ENCODE assay signal across 23 cellular contexts in genomic region chr5:147803941-147804717, GRCh38. TPM values are rescaled to one million over a fixed set of nuclear protein-coding genes. Genes with fewer than 3 reads are reported as not detected.
DNase-seq lines count a peak whose midpoint lies in the region; ATAC-seq and TF ChIP-seq lines count a peak whose summit lies in the region.
"Had no signal": no experiment of that assay in that cellular context is flagged by ENCODE, and none has a peak within 500 bp of the region (broad histone marks: within the 10 kb centered on the region; RNA-seq: fewer than 3 reads in every experiment).

No MANE protein-coding gene starts in this region.

- CTCF ChIA-PET in OCI-LY7 (lab: Charles Lee; ENCODE audit: unreplicated experiment) = interaction anchor here (0.8 kb wide), 1 partner anchor 21 kb away, joined by 4 read pairs; the partner anchor contains the start of gene JAKMIP2

- TF ChIP-seq CTCF in OCI-LY7 (conservative IDR thresholded peaks at IDR 0.05; ENCODE audit: low read length) (no peak), upper lobe of right lung (IDR thresholded peaks at IDR 0.05) (no peak), glutamatergic neuron (IDR thresholded peaks at IDR 0.05; ENCODE audit: partially characterized antibody, unreplicated experiment) (no peak)

- BruUV-seq in OCI-LY7 (replicated peaks; lab: Mats Ljungman, UMichigan) = no TSS peak

- H3K4me1 ChIP-seq in OCI-LY7 (ENCODE audit: insufficient read depth, low read length, poor library complexity, severe bottlenecking) = peaks cover 21% of the 10 kb centered on the region
- H3K4me1 ChIP-seq in upper lobe of right lung = peaks cover 14% of the 10 kb centered on the region
- H3K4me1 ChIP-seq: esophagus muscularis mucosa, gastroesophageal sphincter, right atrium auricular region had no signal

- H4K20me1 ChIP-seq in OCI-LY7 (ENCODE audit: insufficient read depth, low read length) = no peaks in the 10 kb centered on the region

- POLR2A ChIA-PET in OCI-LY7 (lab: Charles Lee) = interaction anchor here (0.6 to 2.1 kb wide), 5 partner anchors 13 to 49 kb away, joined by 3 to 15 read pairs (median 3); partner anchors contain the start of gene JAKMIP2

- H3K79me2 ChIP-seq in OCI-LY7 (ENCODE audit: insufficient read depth, low read depth, low read length) = no peaks in the 10 kb centered on the region

- peak overlapping the region; percentile 71 for H3K4me2 ChIP-seq in OCI-LY7 (ENCODE audit: low read length)

- DNase-seq in NCI-H1417 (lab: John Stamatoyannopoulos, UW) = peak in 2 of 3 experiments; percentile 8 to 34
- DNase-seq in NCI-H1417 treated with DMSO at 0.1 percent for 48 hours (lab: John Stamatoyannopoulos, UW) = no peak
- peak; percentile 29 for DNase-seq in OCI-LY7 (ENCODE audit: low spot score)
- peak in 1 of 2 donors; percentile 8 for DNase-seq in left colon
- no peak for DNase-seq in upper lobe of right lung
- DNase-seq in glutamatergic neuron = no peak
- no peak for DNase-seq in stimulated activated effector memory CD8-positive, alpha-beta T cell treated with anti-CD3 and anti-CD28 coated beads, Interleukin-12 subunit alpha, Interleukin-12 subunit beta, amount 100 ng/mL, for 72 hours (ENCODE audit: low spot score in 2 of 2)
- DNase-seq in activated T-cell treated with anti-CD3 and anti-CD28 coated beads for 4 hours = no peak
- DNase-seq: activated CD4-positive, CD25-positive, alpha-beta regulatory T cell treated with anti-CD3 and anti-CD28 coated beads, Interleukin-2, amount 50 U/mL, for 72 hours; activated CD8-positive, alpha-beta memory T cell treated with anti-CD3 and anti-CD28 coated beads for 24 hours; activated naive CD4-positive, alpha-beta T cell treated with anti-CD3 and anti-CD28 coated beads, Interleukin-2, amount 50 U/mL, for 16 hours; activated T-cell treated with anti-CD3 and anti-CD28 coated beads, Interleukin-2, amount 50 U/mL, for 72 hours; anterior cingulate cortex; DMS 273 treated with DMSO at 0.1 percent for 48 hours; NCI-H1930; NCI-H345; stimulated activated CD4-positive, alpha-beta T cell treated with anti-CD3 and anti-CD28 coated beads, Interleukin-12 subunit alpha, Interleukin-12 subunit beta, amount 100 ng/mL, for 4 hours; upper lobe of left lung had no signal

- no peaks in the 10 kb centered on the region for H3K9me2 ChIP-seq in OCI-LY7 (ENCODE audit: insufficient read depth, low read length)

- H3K4me3 Mint-ChIP-seq in glutamatergic neuron (ENCODE audit: unreplicated experiment) = no peak overlapping the region
- H3K4me3 Mint-ChIP-seq in stimulated activated effector memory CD8-positive, alpha-beta T cell treated with anti-CD3 and anti-CD28 coated beads, Interleukin-12 subunit alpha, Interleukin-12 subunit beta, amount 100 ng/mL, for 72 hours = no peak overlapping the region
- H3K4me3 Mint-ChIP-seq: activated T-cell treated with anti-CD3 and anti-CD28 coated beads, Interleukin-2, amount 50 U/mL, for 72 hours had no signal

- H3K27me3 ChIP-seq in upper lobe of right lung = no peaks in the 10 kb centered on the region
- H3K27me3 ChIP-seq: esophagus muscularis mucosa, gastroesophageal sphincter, right atrium auricular region, upper lobe of left lung had no signal

- H3K27me3 Mint-ChIP-seq in glutamatergic neuron (ENCODE audit: unreplicated experiment) = peaks cover 2% of the 10 kb centered on the region

- H3K9me3 ChIP-seq in OCI-LY7 (ENCODE audit: low read length) = no peaks in the 10 kb centered on the region
- H3K9me3 ChIP-seq in upper lobe of right lung = no peaks in the 10 kb centered on the region
- H3K9me3 ChIP-seq: esophagus muscularis mucosa, gastroesophageal sphincter, right atrium auricular region, upper lobe of left lung had no signal

- peak overlapping the region; percentile 18 for H3K4me3 ChIP-seq in OCI-LY7 (ENCODE audit: low read depth, low read length, poor library complexity, severe bottlenecking)
- H3K4me3 ChIP-seq in upper lobe of right lung = no peak overlapping the region
- H3K4me3 ChIP-seq: esophagus muscularis mucosa, gastroesophageal sphincter, right atrium auricular region, upper lobe of left lung had no signal

- intact Hi-C loops in OCI-LY7 (cut with micrococcal nuclease; ENCODE audit: unreplicated experiment) (no loop called here), left colon (cut with DNase I, micrococcal nuclease) (no loop called here), upper lobe of right lung (cut with DNase I) (no loop called here)

- peak; percentile 45 for ATAC-seq in left colon
- no peak for ATAC-seq in upper lobe of right lung
- ATAC-seq in stimulated activated effector memory CD8-positive, alpha-beta T cell treated with anti-CD3 and anti-CD28 coated beads, Interleukin-12 subunit alpha, Interleukin-12 subunit beta, amount 100 ng/mL, for 72 hours = no peak

- H3K27ac ChIP-seq in OCI-LY7 (ENCODE audit: low read depth, low read length, poor library complexity, severe bottlenecking) = no peak overlapping the region
- H3K27ac ChIP-seq in upper lobe of right lung = peak overlapping the region; percentile 51
- H3K27ac ChIP-seq: C4-2B, esophagus muscularis mucosa, gastroesophageal sphincter, right atrium auricular region had no signal

- no peaks in the 10 kb centered on the region for H3K36me3 ChIP-seq in OCI-LY7 (ENCODE audit: insufficient read depth, low read length)
- H3K36me3 ChIP-seq in upper lobe of right lung = no peaks in the 10 kb centered on the region
- H3K36me3 ChIP-seq: esophagus muscularis mucosa, gastroesophageal sphincter, right atrium auricular region, upper lobe of left lung had no signal

- H3K27ac Mint-ChIP-seq in glutamatergic neuron (ENCODE audit: unreplicated experiment) = no peak overlapping the region
- no peak overlapping the region for H3K27ac Mint-ChIP-seq in stimulated activated effector memory CD8-positive, alpha-beta T cell treated with anti-CD3 and anti-CD28 coated beads, Interleukin-12 subunit alpha, Interleukin-12 subunit beta, amount 100 ng/mL, for 72 hours
- H3K27ac Mint-ChIP-seq: activated T-cell treated with anti-CD3 and anti-CD28 coated beads, Interleukin-2, amount 50 U/mL, for 72 hours had no signal

- H3K4me1 Mint-ChIP-seq in glutamatergic neuron (ENCODE audit: low read depth, unreplicated experiment) = peaks cover 3% of the 10 kb centered on the region
- peaks cover 17% of the 10 kb centered on the region for H3K4me1 Mint-ChIP-seq in stimulated activated effector memory CD8-positive, alpha-beta T cell treated with anti-CD3 and anti-CD28 coated beads, Interleukin-12 subunit alpha, Interleukin-12 subunit beta, amount 100 ng/mL, for 72 hours

- H3K36me3 Mint-ChIP-seq in glutamatergic neuron (ENCODE audit: unreplicated experiment) = no peaks in the 10 kb centered on the region
- no peaks in the 10 kb centered on the region for H3K36me3 Mint-ChIP-seq in stimulated activated effector memory CD8-positive, alpha-beta T cell treated with anti-CD3 and anti-CD28 coated beads, Interleukin-12 subunit alpha, Interleukin-12 subunit beta, amount 100 ng/mL, for 72 hours

- no peaks in the 10 kb centered on the region for H3K9me3 Mint-ChIP-seq in glutamatergic neuron (ENCODE audit: unreplicated experiment)
- H3K9me3 Mint-ChIP-seq in stimulated activated effector memory CD8-positive, alpha-beta T cell treated with anti-CD3 and anti-CD28 coated beads, Interleukin-12 subunit alpha, Interleukin-12 subunit beta, amount 100 ng/mL, for 72 hours = no peaks in the 10 kb centered on the region
- H3K9me3 Mint-ChIP-seq: activated T-cell treated with anti-CD3 and anti-CD28 coated beads, Interleukin-2, amount 50 U/mL, for 72 hours had no signal

- peak overlapping the region; percentile 56; the same call in 1 of the 2 replicates for H2AFZ ChIP-seq in OCI-LY7 (ENCODE audit: low read length)

RNA-seq across cellular contexts. Expression of gene JAKMIP2, which starts 21.6 kb away (rescaled TPM):
- total RNA-seq in OCI-LY7 (2014; rRNA removed; shearing (Covaris generic)) = 4.0 and 6.2 TPM in 2 replicates
- total RNA-seq in OCI-LY7 (2022) (14.0 and 14.5 TPM in 2 replicates), left colon (1 to 10 TPM in 1 of 2 donors, under 1 TPM in 1; 0.49 to 1.1 TPM), upper lobe of right lung (7.5 TPM), glutamatergic neuron (ENCODE audit: unreplicated experiment) (88.2 TPM)

RNA-seq across cellular contexts. Expression of gene SPINK1, which starts 27.3 kb away (rescaled TPM):
- not detected in 2 replicates for total RNA-seq in OCI-LY7 (2014; rRNA removed; shearing (Covaris generic))
- total RNA-seq in OCI-LY7 (2022) = not detected in 2 replicates
- 100 to 1,000 TPM; 275 to 368 TPM for total RNA-seq in left colon
- total RNA-seq in upper lobe of right lung = not detected
- not detected for total RNA-seq in glutamatergic neuron (ENCODE audit: unreplicated experiment)
- total RNA-seq: activated T-cell treated with anti-CD3 and anti-CD28 coated beads, Interleukin-2, amount 50 U/mL, for 72 hours; esophagus muscularis mucosa; gastroesophageal sphincter; H4; right atrium auricular region had no signal

Comparison
In these comparisons a context has a peak if more than half of its experiments do, and no peak if none do; other contexts are left out.
1. DNase-seq: peak in NCI-H1417 (2 of 3) and OCI-LY7 (single experiment); none in NCI-H1417 treated with DMSO at 0.1 percent for 48 hours (single experiment), upper lobe of right lung (single experiment), glutamatergic neuron (single experiment), stimulated activated effector memory CD8-positive, alpha-beta T cell treated with anti-CD3 and anti-CD28 coated beads, Interleukin-12 subunit alpha, Interleukin-12 subunit beta, amount 100 ng/mL, for 72 hours (0 of 2) and activated T-cell treated with anti-CD3 and anti-CD28 coated beads for 4 hours (single experiment).
2. RNA of gene SPINK1, which starts 27.3 kb away (total RNA-seq): 275 to 368 TPM in left colon; not detected in upper lobe of right lung (single experiment), not detected in OCI-LY7 and not detected in glutamatergic neuron (single experiment); every median in the first group is over 100 times any median in the second.